Comparison of ENCODE assay signal across 1 cellular context in genomic region chr22:37777122-37777687, GRCh38.
TF ChIP-seq lines count a peak whose summit lies in the region.

No MANE protein-coding gene starts in this region.

TF ChIP-seq in GM12878, 131 proteins besides CTCF, POLR2A, EP300 and RAD21 (continued from another document):
- TF ChIP-seq ZBTB40 (IDR thresholded peaks at IDR 0.05; ENCODE audit: borderline replicate concordance) (no peak), BMI1 (IDR thresholded peaks at IDR 0.05; ENCODE audit: borderline replicate concordance) (no peak), CHD4 (IDR thresholded peaks at IDR 0.05) (no peak), MTA3 (IDR thresholded peaks at IDR 0.05; ENCODE audit: borderline replicate concordance, low read length) (no peak; the same call in 1 of the 2 replicates), ZSCAN29 (IDR thresholded peaks at IDR 0.05) (no peak), STAT3 (IDR thresholded peaks at IDR 0.05; ENCODE audit: low read depth, low read length) (no peak), CBFB (IDR thresholded peaks at IDR 0.05; ENCODE audit: low read depth) (peak; percentile 50), RB1 (IDR thresholded peaks at IDR 0.05; ENCODE audit: borderline replicate concordance) (no peak), HSF1 (IDR thresholded peaks at IDR 0.05; ENCODE audit: low read depth, low read length) (no peak), NFXL1 (IDR thresholded peaks at IDR 0.05; ENCODE audit: borderline replicate concordance) (no peak), ZNF217 (IDR thresholded peaks at IDR 0.05) (peak; percentile 77), RUNX3 (IDR thresholded peaks at IDR 0.05; ENCODE audit: low read length) (peak; percentile 48), PBX3 (IDR thresholded peaks at IDR 0.05; ENCODE audit: insufficient replicate concordance, low read depth, low read length) (no peak), RELB (IDR thresholded peaks at IDR 0.05; ENCODE audit: low read depth) (peak; percentile 50; the same call in 1 of the 2 replicates), POLR2AphosphoS2 (IDR thresholded peaks at IDR 0.05; ENCODE audit: low read depth, low read length) (no peak), ATF2 (IDR thresholded peaks at IDR 0.05; ENCODE audit: low read length) (0 out of 2 replicates have a peak, but pooled peaks have one; percentile 41), CBX5 (IDR thresholded peaks at IDR 0.05; ENCODE audit: low read depth) (no peak), JUND (IDR thresholded peaks at IDR 0.05; ENCODE audit: low read depth, low read length) (no peak), PKNOX1 (IDR thresholded peaks at IDR 0.05) (no peak), TCF12 (IDR thresholded peaks at IDR 0.05; ENCODE audit: low read depth, low read length) (peak; percentile 48; the same call in 1 of the 2 replicates), REST (IDR thresholded peaks at IDR 0.05; ENCODE audit: low read depth, low read length) (no peak), ATF7 (IDR thresholded peaks at IDR 0.05; ENCODE audit: low read depth) (peak; percentile 86)
TF ChIP-seq in GM12878: peak in this region for 22.
